Comparison of ENCODE assay signal across 8 cellular contexts in genomic region chr2:10813085-10813748, GRCh38. TPM values are rescaled to one million over a fixed set of nuclear protein-coding genes. Genes with fewer than 3 reads are reported as not detected.
A peak's percentile ranks its signal among the peaks of the same experiment; 100 is the strongest.
DNase-seq lines count a peak whose midpoint lies in the region; ATAC-seq and TF ChIP-seq lines count a peak whose summit lies in the region.

No MANE protein-coding gene starts in this region.

- no peaks in the 10 kb centered on the region for H3K9me3 Mint-ChIP-seq in T-helper 2 cell treated with Interferon-gamma antibody and Interleukin-4, amounts not matched to agents 5 μg/mL and 100 μg/mL, for 36 hours
- H3K9me3 Mint-ChIP-seq in activated naive CD8-positive, alpha-beta T cell (ENCODE audit: low read depth) = no peaks in the 10 kb centered on the region

- no peak for ATAC-seq in GM21717 (IDR thresholded peaks at IDR 0.05; ENCODE audit: unreplicated experiment)

- peak overlapping the region; percentile 58 for H3K4me3 ChIP-seq in kidney epithelial cell (ENCODE audit: low read depth, low read length)

- H3K27ac ChIP-seq in substantia nigra (ENCODE audit: low read depth, low read length, poor library complexity, severe bottlenecking) = peak overlapping the region; percentile 59

- peaks cover 24% of the 10 kb centered on the region for H3K27me3 Mint-ChIP-seq in T-helper 2 cell treated with Interferon-gamma antibody and Interleukin-4, amounts not matched to agents 5 μg/mL and 100 μg/mL, for 36 hours (ENCODE audit: low read depth)
- no peaks in the 10 kb centered on the region for H3K27me3 Mint-ChIP-seq in activated naive CD8-positive, alpha-beta T cell

- H3K4me1 Mint-ChIP-seq in T-helper 2 cell treated with Interferon-gamma antibody and Interleukin-4, amounts not matched to agents 5 μg/mL and 100 μg/mL, for 36 hours (ENCODE audit: low read depth) = peaks cover 28% of the 10 kb centered on the region
- H3K4me1 Mint-ChIP-seq in activated naive CD8-positive, alpha-beta T cell (ENCODE audit: low read depth) = peaks cover 32% of the 10 kb centered on the region

- no peaks in the 10 kb centered on the region for H3K36me3 ChIP-seq in kidney epithelial cell (ENCODE audit: control insufficient read depth, insufficient read depth, low read length)

- peak overlapping the region; percentile 74 for H3K27ac Mint-ChIP-seq in T-helper 2 cell treated with Interferon-gamma antibody and Interleukin-4, amounts not matched to agents 5 μg/mL and 100 μg/mL, for 36 hours
- peak overlapping the region; percentile 78 for H3K27ac Mint-ChIP-seq in activated naive CD8-positive, alpha-beta T cell

- no peaks in the 10 kb centered on the region for H3K27me3 ChIP-seq in kidney epithelial cell (ENCODE audit: control insufficient read depth, insufficient read depth, low read length)

- peak overlapping the region; percentile 83 for H3K4me3 Mint-ChIP-seq in T-helper 2 cell treated with Interferon-gamma antibody and Interleukin-4, amounts not matched to agents 5 μg/mL and 100 μg/mL, for 36 hours
- peak overlapping the region; percentile 84 for H3K4me3 Mint-ChIP-seq in activated naive CD8-positive, alpha-beta T cell

- DNase-seq in T-helper 2 cell treated with Interferon-gamma antibody and Interleukin-4, amounts not matched to agents 5 μg/mL and 100 μg/mL, for 36 hours (ENCODE audit: low spot score) = no peak
- no peak for DNase-seq in T-helper 2 cell
- no peak for DNase-seq in kidney epithelial cell (ENCODE audit: low read depth)
- no peak for DNase-seq in substantia nigra (lab: John Stamatoyannopoulos, UW)
- no peak for DNase-seq in foreskin melanocyte
- DNase-seq in AG08396 (ENCODE audit: low spot score) = no peak

- no peak for TF ChIP-seq CTCF in kidney epithelial cell (IDR thresholded peaks at IDR 0.05; ENCODE audit: insufficient read depth, low read length, poor library complexity, severe bottlenecking)

- H3K36me3 Mint-ChIP-seq in T-helper 2 cell treated with Interferon-gamma antibody and Interleukin-4, amounts not matched to agents 5 μg/mL and 100 μg/mL, for 36 hours (ENCODE audit: low read depth) = peaks cover 20% of the 10 kb centered on the region
- H3K36me3 Mint-ChIP-seq in activated naive CD8-positive, alpha-beta T cell = peaks cover 11% of the 10 kb centered on the region

RNA-seq across cellular contexts. Expression of gene PDIA6, which starts 0.6 kb away (rescaled TPM):
- 270 and 328 TPM in 2 replicates for total RNA-seq in kidney epithelial cell
